Comparison of ENCODE assay signal across 33 cellular contexts in the genomic region with DNA sequence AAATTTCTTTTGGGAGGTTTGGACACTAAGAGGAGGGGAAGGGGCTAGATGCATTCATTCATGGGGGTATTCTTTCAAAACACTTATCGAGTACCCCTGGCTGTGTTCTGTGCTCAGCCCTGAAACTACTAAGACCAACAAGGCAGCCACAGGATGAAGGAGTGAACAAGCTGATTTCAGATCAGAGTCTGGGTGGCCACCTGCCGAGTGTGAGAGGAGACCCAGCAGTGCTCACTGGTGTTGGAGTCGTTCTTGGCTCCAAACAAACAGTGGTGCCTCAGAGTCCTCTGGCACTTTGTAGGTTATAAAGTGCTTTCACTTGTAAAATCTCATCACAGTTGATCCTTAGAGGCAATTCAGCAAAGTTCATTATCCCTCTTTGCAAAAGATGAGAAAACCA. TPM values are rescaled to one million over a fixed set of nuclear protein-coding genes. Genes with fewer than 3 reads are reported as not detected.
"Had no signal": no experiment of that assay in that cellular context is flagged by ENCODE, and none has a peak within 500 bp of the region (broad histone marks: within the 10 kb centered on the region; RNA-seq: fewer than 3 reads in every experiment).

No MANE protein-coding gene starts in this region.

- H3K4me3 ChIP-seq: adrenal gland, breast epithelium, cardiac muscle cell, coronary artery, dorsolateral prefrontal cortex, esophagus squamous epithelium, gastroesophageal sphincter, heart right ventricle had no signal

- H3K36me3 ChIP-seq: adrenal gland, breast epithelium, cardiac muscle cell, esophagus squamous epithelium, gastroesophageal sphincter, heart right ventricle, WERI-Rb-1 had no signal

- H3K9me3 ChIP-seq: adrenal gland, breast epithelium, esophagus squamous epithelium, gastroesophageal sphincter, heart right ventricle had no signal

- H3K27ac ChIP-seq: adrenal gland, breast epithelium, cardiac muscle cell, coronary artery, dorsolateral prefrontal cortex, epithelial cell of prostate, esophagus squamous epithelium, gastroesophageal sphincter, heart right ventricle, WERI-Rb-1 had no signal

- ATAC-seq: activated CD4-positive, CD25-positive, alpha-beta regulatory T cell treated with anti-CD3 and anti-CD28 coated beads, Interleukin-2, amount 50 U/mL, for 24 hours; activated CD8-positive, alpha-beta T cell treated with anti-CD3 and anti-CD28 coated beads for 36 hours; activated naive CD8-positive, alpha-beta T cell treated with anti-CD3 and anti-CD28 coated beads, Interleukin-2, amount 50 U/mL, for 24 hours; activated T-cell treated with anti-CD3 and anti-CD28 coated beads, Interleukin-2, amount 50 U/mL, for 4 hours; activated T-helper 17 cell treated with anti-CD3 and anti-CD28 coated beads, Interleukin-2, amount 50 U/mL, for 72 hours; effector memory CD8-positive, alpha-beta T cell; gastroesophageal sphincter; heart right ventricle; T-helper 17 cell had no signal

- DNase-seq: activated B cell treated with CpG ODN at 0.5 μM for 24 hours; activated CD4-positive, alpha-beta T cell treated with anti-CD3 and anti-CD28 coated beads for 48 hours; activated CD4-positive, alpha-beta T cell treated with anti-CD3 and anti-CD28 coated beads, Interleukin-2, amount 50 U/mL, for 1 hour; activated CD4-positive, alpha-beta T cell treated with anti-CD3 and anti-CD28 coated beads, Interleukin-2, amount 50 U/mL, for 48 hours; activated CD8-positive, alpha-beta memory T cell treated with anti-CD3 and anti-CD28 coated beads for 24 hours; activated CD8-positive, alpha-beta T cell treated with anti-CD3 and anti-CD28 coated beads for 36 hours; activated effector memory CD4-positive, alpha-beta T cell treated with Interleukin-2 at 50 U/mL for 16 hours; activated gamma-delta T cell treated with Interleukin-2 at 50 U/mL for 16 hours; activated naive CD4-positive, alpha-beta T cell treated with anti-CD3 and anti-CD28 coated beads for 36 hours; activated naive CD8-positive, alpha-beta T cell treated with anti-CD3 and anti-CD28 coated beads for 36 hours; activated naive CD8-positive, alpha-beta T cell treated with anti-CD3 and anti-CD28 coated beads, Interleukin-2, amount 50 U/mL, for 24 hours; activated T-cell treated with anti-CD3 and anti-CD28 coated beads, Interleukin-2, amount 50 U/mL, for 4 hours; adrenal gland; amygdala; aorta; central memory CD4-positive, alpha-beta T cell; dorsolateral prefrontal cortex; effector memory CD8-positive, alpha-beta T cell; esophagus squamous epithelium; foreskin melanocyte; heart right ventricle; T-helper 1 cell; T-helper 17 cell; T1000; WERI-Rb-1 had no signal

- H3K4me1 ChIP-seq: adrenal gland, breast epithelium, esophagus squamous epithelium had no signal

- H3K27me3 ChIP-seq: adrenal gland, breast epithelium, cardiac muscle cell, gastroesophageal sphincter, heart right ventricle had no signal

RNA-seq across cellular contexts. Expression of gene CMTM8, which starts 48.8 kb away (rescaled TPM):
- total RNA-seq: fibroblast of villous mesenchyme had no signal
